9 cellular contexts compared by ENCODE assay signal in the genomic region with DNA sequence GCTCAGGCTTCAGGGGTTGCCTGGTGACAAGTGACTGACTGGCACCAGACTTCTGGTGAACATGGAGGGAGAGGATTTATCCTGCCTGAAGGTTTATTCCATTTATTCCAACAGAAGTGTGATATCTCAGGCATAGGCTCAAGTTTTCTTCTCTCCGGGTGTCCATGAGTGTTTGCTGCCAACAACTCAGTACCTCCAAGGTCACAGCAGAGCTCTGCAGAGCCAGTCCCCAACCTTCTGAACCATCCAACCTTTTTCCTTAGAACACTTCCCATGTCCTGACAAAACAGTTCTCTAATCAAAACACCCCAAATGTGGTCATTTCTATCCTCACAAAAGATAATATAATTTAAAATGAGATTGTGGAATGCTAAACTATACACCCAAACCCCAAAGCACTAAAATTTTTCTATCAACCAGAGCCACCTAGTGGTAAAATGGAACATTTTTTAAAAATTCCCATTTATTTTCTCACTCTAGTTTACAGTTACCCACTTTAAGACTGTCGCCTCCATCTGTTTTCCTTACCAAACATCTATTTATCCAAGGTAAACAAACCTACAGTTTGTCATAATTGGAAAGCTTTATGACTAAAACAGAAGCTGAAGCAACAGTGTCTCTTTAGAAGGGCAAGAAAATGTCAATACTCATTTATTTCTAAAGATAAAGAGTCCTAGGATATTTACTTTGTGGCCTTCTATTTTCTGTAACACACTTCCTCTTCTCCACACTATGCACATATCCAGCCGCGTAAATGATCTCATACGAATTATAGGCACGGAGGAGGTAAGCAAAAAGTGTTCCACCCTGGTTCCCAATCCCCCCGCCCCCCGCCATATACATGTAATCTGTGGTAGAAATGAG. TPM values are rescaled to one million over a fixed set of nuclear protein-coding genes. Genes with fewer than 3 reads are reported as not detected.
DNase-seq lines count a peak whose midpoint lies in the region; ATAC-seq, FAIRE-seq and TF ChIP-seq lines count a peak whose summit lies in the region.
"Had no signal": no experiment of that assay in that cellular context is flagged by ENCODE, and none has a peak within 500 bp of the region (broad histone marks: within the 10 kb centered on the region; RNA-seq: fewer than 3 reads in every experiment).

No MANE protein-coding gene starts in this region.

- H4K8ac ChIP-seq in H1 (ENCODE audit: extremely low read depth, insufficient read depth, low read length) = no peak overlapping the region

- no peaks in the 10 kb centered on the region for H3K9me3 ChIP-seq in H1 (ENCODE audit: insufficient read depth in 2 of 2, low read depth in 1 of 2, low read length in 1 of 2)

- no peaks in the 10 kb centered on the region for H3K27me3 ChIP-seq in H1 (replicated peaks in 1 of 4; ENCODE audit: control insufficient read depth in 3 of 4, extremely low read depth in 1 of 4, insufficient read depth in 3 of 4, low read length in 3 of 4)

- H3K4me2 ChIP-seq in H1 (ENCODE audit: insufficient read depth in 1 of 2, low read depth in 2 of 2, low read length in 2 of 2) = no peak overlapping the region

- H2AFZ ChIP-seq in H1 (ENCODE audit: low read length) = peak overlapping the region; percentile 12; the same call in 1 of the 2 replicates

- 76% methylated on average over 8 of the region's 8 CpGs; no CpG with 5 or more reads in 1 of the 2 experiments for WGBS in H1 (ENCODE audit: extremely low coverage in 1 of 2, insufficient coverage in 1 of 2, insufficient read length in 1 of 2, insufficient replicate concordance in 2 of 2, low coverage in 1 of 2, low lambda C conversion rate in 2 of 2, missing lambda C conversion rate in 1 of 2), 2 experiments

- no peaks in the 10 kb centered on the region for H3K4me1 Mint-ChIP-seq in nephron
- peaks cover 11 to 25% of the 10 kb centered on the region in 2 donors for H3K4me1 Mint-ChIP-seq in effector memory CD8-positive, alpha-beta T cell (ENCODE audit: low read depth in 2 of 2)

- H2BK120ac ChIP-seq in H1 (replicated peaks; ENCODE audit: low read depth, low read length) = no peak overlapping the region

- H3K27ac Mint-ChIP-seq in nephron = no peak overlapping the region
- no peak overlapping the region for H3K27ac Mint-ChIP-seq in effector memory CD8-positive, alpha-beta T cell

- H3K4ac ChIP-seq in H1 (replicated peaks; ENCODE audit: insufficient read length, low read depth, low read length) = no peak overlapping the region

- CTCF ChIA-PET in H1 (lab: Charles Lee; ENCODE audit: partially characterized antibody) = interaction anchor here (0.6 to 7.9 kb wide), 37 partner anchors 9 to 1063 kb away, joined by 3 to 65 read pairs (median 5); a partner anchor contains a TSS

- TF ChIP-seq RAD21 in H1 (IDR thresholded peaks at IDR 0.05 in 1 of 2, conservative IDR thresholded peaks at IDR 0.05 in 1 of 2; ENCODE audit: low read depth in 2 of 2, low read length in 2 of 2) = peak; percentile 48 to 62

- H4K20me1 ChIP-seq in H1 (replicated peaks in 1 of 2; ENCODE audit: control insufficient read depth in 1 of 2, insufficient read depth in 2 of 2, low read length in 2 of 2) = no peaks in the 10 kb centered on the region

- peak in 2 of 3 experiments; percentile 29 to 39; a peak in 2 of 4 replicates for TF ChIP-seq CTCF in H1 (IDR thresholded peaks at IDR 0.05; ENCODE audit: control extremely low read depth in 1 of 3, insufficient read depth in 1 of 3, low read depth in 1 of 3, low read length in 3 of 3)
- peak; percentile 67 to 76 (median 68) for TF ChIP-seq CTCF in nephron (IDR thresholded peaks at IDR 0.05; ENCODE audit: unreplicated experiment in 3 of 3)

- peak; percentile 60 for FAIRE-seq in H1 (lab: Jason Lieb, UNC)

- H3K56ac ChIP-seq in H1 (replicated peaks; ENCODE audit: insufficient read length, low read depth, low read length) = no peak overlapping the region

- H3K79me2 ChIP-seq in H1 (ENCODE audit: control insufficient read depth in 1 of 2, insufficient read depth in 2 of 2, low read length in 2 of 2) = no peaks in the 10 kb centered on the region

- H3K23ac ChIP-seq in H1 (ENCODE audit: insufficient read length) = no peak overlapping the region

- H3K27me3 Mint-ChIP-seq in nephron (ENCODE audit: low read depth) = peaks cover 4% of the 10 kb centered on the region
- no peaks in the 10 kb centered on the region for H3K27me3 Mint-ChIP-seq in effector memory CD8-positive, alpha-beta T cell
- H3K27me3 Mint-ChIP-seq: central memory CD8-positive, alpha-beta T cell had no signal

- H3K9me3 Mint-ChIP-seq in nephron = no peaks in the 10 kb centered on the region
- no peaks in the 10 kb centered on the region for H3K9me3 Mint-ChIP-seq in effector memory CD8-positive, alpha-beta T cell
- H3K9me3 Mint-ChIP-seq: central memory CD8-positive, alpha-beta T cell had no signal

- peak; percentile 21 for DNase-seq in A172 (ENCODE audit: low spot score)
- DNase-seq in GM03348 (ENCODE audit: low spot score) = peak; percentile 60
- DNase-seq in NCI-H748 treated with DMSO at 0.1 percent for 48 hours (lab: John Stamatoyannopoulos, UW) = peak; percentile 78
- DNase-seq in H1 (ENCODE audit: low read depth in 1 of 2, low spot score in 2 of 2) = no peak
- no peak for DNase-seq in effector memory CD8-positive, alpha-beta T cell

- no peaks in the 10 kb centered on the region for H3K79me1 ChIP-seq in H1 (ENCODE audit: low read depth, low read length)

- no peak overlapping the region for H3K4me3 Mint-ChIP-seq in nephron
- H3K4me3 Mint-ChIP-seq in effector memory CD8-positive, alpha-beta T cell = no peak overlapping the region
- H3K4me3 Mint-ChIP-seq: central memory CD8-positive, alpha-beta T cell had no signal

- no peak for TF ChIP-seq EP300 in H1 (IDR thresholded peaks at IDR 0.05; ENCODE audit: borderline replicate concordance in 1 of 2, low read depth in 2 of 2, low read length in 2 of 2)

- no peak overlapping the region for H2BK5ac ChIP-seq in H1 (ENCODE audit: low read depth, low read length)

- H3K4me3 ChIP-seq in H1 (ENCODE audit: extremely low read depth in 1 of 4, insufficient read depth in 2 of 4, low read depth in 3 of 4, low read length in 4 of 4) = no peak overlapping the region

- no peak overlapping the region for H4K5ac ChIP-seq in H1 (ENCODE audit: insufficient read length, low read depth, low read length)

- no peak overlapping the region for H3K14ac ChIP-seq in H1 (ENCODE audit: insufficient read length)

- no peak overlapping the region for H2BK12ac ChIP-seq in H1 (ENCODE audit: low read depth, low read length)

- H3K18ac ChIP-seq in H1 (ENCODE audit: extremely low read depth, low read length) = no peak overlapping the region

- no peak for ATAC-seq in GM18519 (IDR thresholded peaks at IDR 0.05; ENCODE audit: low FRiP score, unreplicated experiment)
- ATAC-seq in effector memory CD8-positive, alpha-beta T cell (replicated peaks) = no peak
- no peak for ATAC-seq in HG02885 (IDR thresholded peaks at IDR 0.05; ENCODE audit: poor library complexity, unreplicated experiment)

- no peak overlapping the region for H3K9ac ChIP-seq in H1 (replicated peaks in 1 of 4; ENCODE audit: extremely low read depth in 1 of 4, low read depth in 3 of 4, low read length in 3 of 4)

- H2BK20ac ChIP-seq in H1 (ENCODE audit: low read length) = no peak overlapping the region

- no peak overlapping the region for H3K27ac ChIP-seq in H1 (ENCODE audit: low read depth, low read length)

- no peaks in the 10 kb centered on the region for H3K36me3 Mint-ChIP-seq in nephron (ENCODE audit: low read depth)
- H3K36me3 Mint-ChIP-seq in effector memory CD8-positive, alpha-beta T cell (ENCODE audit: insufficient read depth) = peaks cover 3% of the 10 kb centered on the region

- no peaks in the 10 kb centered on the region for H3K36me3 ChIP-seq in H1 (ENCODE audit: control insufficient read depth in 2 of 4, insufficient read depth in 4 of 4, low read length in 3 of 4)

- no peaks in the 10 kb centered on the region for H3K23me2 ChIP-seq in H1 (ENCODE audit: low read depth, low read length)

- H2AK5ac ChIP-seq in H1 (ENCODE audit: low read depth, low read length) = no peak overlapping the region

- no peak for TF ChIP-seq POLR2A in H1 (IDR thresholded peaks at IDR 0.05; ENCODE audit: control extremely low read depth in 1 of 2, low read depth in 2 of 2, low read length in 2 of 2)

- POLR2A ChIA-PET in H1 (lab: Charles Lee; ENCODE audit: partially characterized antibody) = no interaction called here

- no peak overlapping the region for H2BK15ac ChIP-seq in H1 (ENCODE audit: low read length)

- no peak overlapping the region for H4K91ac ChIP-seq in H1 (replicated peaks; ENCODE audit: insufficient read length, low read length)

- peaks cover 0 to 10% (median 5%) of the 10 kb centered on the region in 4 experiments; a peak in 4 of 7 replicates for H3K4me1 ChIP-seq in H1 (replicated peaks in 1 of 4; ENCODE audit: control insufficient read depth in 3 of 4, insufficient read depth in 4 of 4, low read length in 3 of 4)

TF ChIP-seq in H1, 55 proteins besides CTCF, POLR2A, EP300 and RAD21:
- TF ChIP-seq KDM1A (IDR thresholded peaks at IDR 0.05; ENCODE audit: borderline replicate concordance, low read length) = no peak
- TF ChIP-seq HDAC6 (IDR thresholded peaks at IDR 0.05; ENCODE audit: low read depth, low read length) = no peak

RNA-seq across cellular contexts. Expression of a gene that starts 39.5 kb away (rescaled TPM):
- total RNA-seq in A172 (2014; rRNA removed; shearing (Covaris generic)) = 34.1 and 72.2 TPM in 2 replicates
- 1.2 and 1.5 TPM in 2 replicates for total RNA-seq in H1 (2021; fragmentation: NEBNext Ultra II Directional; extraction: Animal tissue kit (Norgen Biotek cat#: 25700))
- 0.22 and 0.33 TPM in 2 replicates for polyA plus RNA-seq in H1 (2011; rRNA removed)
- polyA plus RNA-seq in H1 (2011; cell fraction: cytosol; rRNA removed) = 0.27 TPM
- 0.31 TPM for polyA plus RNA-seq in H1 (2011; cell fraction: nucleus; rRNA removed)
- 0.18 to 0.99 TPM (median 0.69 TPM) in 4 replicates for polyA plus RNA-seq in H1 (2012, experiment 1 of 2)
- 0.03 TPM for polyA plus RNA-seq in H1 (2012, experiment 2 of 2)
- 1.1 TPM for polyA plus RNA-seq in H1 (2013, experiment 1 of 2)
- 1.9 TPM for polyA plus RNA-seq in H1 (2013, experiment 2 of 2)
- polyA minus RNA-seq in H1 (2011; rRNA and poly(A)+ RNA removed) = 0.85 and 1.0 TPM in 2 replicates
- not detected for polyA minus RNA-seq in H1 (2011; cell fraction: cytosol; rRNA and poly(A)+ RNA removed)
- polyA minus RNA-seq in H1 (2011; cell fraction: nucleus; rRNA and poly(A)+ RNA removed) = 1.9 TPM

Comparison
In these comparisons a context has a peak if more than half of its experiments do, and no peak if none do; other contexts are left out.
1. DNase-seq: peak in A172 (single experiment), GM03348 (single experiment) and NCI-H748 treated with DMSO at 0.1 percent for 48 hours (single experiment); none in H1 (0 of 2) and effector memory CD8-positive, alpha-beta T cell (0 of 3).
2. RNA of a gene that starts 39.5 kb away (total RNA-seq): 34.1 to 72.2 TPM in A172; 1.2 to 1.5 TPM in H1; every median in the first group is over 10 times any median in the second.